ENCODE assay signal across 1 cellular context in the genomic region with DNA sequence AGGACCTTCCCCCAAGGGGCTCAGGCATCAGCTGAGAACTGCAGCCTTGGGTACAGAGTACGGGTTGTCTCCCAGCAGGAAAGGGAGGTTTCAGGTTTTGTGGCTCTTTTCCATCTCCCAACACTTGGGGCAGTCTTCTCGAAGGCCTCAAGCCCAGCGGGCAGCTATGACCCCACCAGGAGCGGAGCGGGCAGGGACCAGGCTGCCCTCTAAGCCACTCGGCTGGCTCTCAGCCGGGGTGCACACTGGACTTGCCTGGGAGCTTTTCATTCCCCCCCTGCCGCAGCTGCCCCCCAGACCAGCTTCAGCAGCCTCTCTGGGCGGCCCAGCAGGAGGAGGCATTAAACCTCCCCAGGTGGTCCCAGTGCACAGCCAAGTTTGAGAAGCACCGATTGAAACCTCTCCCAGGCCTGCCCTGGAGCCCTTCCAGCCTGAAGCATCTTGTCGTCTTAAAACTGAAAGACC.
TF ChIP-seq lines count a peak whose summit lies in the region.

No MANE protein-coding gene starts in this region.

TF ChIP-seq in K562, 482 proteins besides CTCF, POLR2A, EP300 and RAD21 (continued from another document):
- TF ChIP-seq, protein P1, sequence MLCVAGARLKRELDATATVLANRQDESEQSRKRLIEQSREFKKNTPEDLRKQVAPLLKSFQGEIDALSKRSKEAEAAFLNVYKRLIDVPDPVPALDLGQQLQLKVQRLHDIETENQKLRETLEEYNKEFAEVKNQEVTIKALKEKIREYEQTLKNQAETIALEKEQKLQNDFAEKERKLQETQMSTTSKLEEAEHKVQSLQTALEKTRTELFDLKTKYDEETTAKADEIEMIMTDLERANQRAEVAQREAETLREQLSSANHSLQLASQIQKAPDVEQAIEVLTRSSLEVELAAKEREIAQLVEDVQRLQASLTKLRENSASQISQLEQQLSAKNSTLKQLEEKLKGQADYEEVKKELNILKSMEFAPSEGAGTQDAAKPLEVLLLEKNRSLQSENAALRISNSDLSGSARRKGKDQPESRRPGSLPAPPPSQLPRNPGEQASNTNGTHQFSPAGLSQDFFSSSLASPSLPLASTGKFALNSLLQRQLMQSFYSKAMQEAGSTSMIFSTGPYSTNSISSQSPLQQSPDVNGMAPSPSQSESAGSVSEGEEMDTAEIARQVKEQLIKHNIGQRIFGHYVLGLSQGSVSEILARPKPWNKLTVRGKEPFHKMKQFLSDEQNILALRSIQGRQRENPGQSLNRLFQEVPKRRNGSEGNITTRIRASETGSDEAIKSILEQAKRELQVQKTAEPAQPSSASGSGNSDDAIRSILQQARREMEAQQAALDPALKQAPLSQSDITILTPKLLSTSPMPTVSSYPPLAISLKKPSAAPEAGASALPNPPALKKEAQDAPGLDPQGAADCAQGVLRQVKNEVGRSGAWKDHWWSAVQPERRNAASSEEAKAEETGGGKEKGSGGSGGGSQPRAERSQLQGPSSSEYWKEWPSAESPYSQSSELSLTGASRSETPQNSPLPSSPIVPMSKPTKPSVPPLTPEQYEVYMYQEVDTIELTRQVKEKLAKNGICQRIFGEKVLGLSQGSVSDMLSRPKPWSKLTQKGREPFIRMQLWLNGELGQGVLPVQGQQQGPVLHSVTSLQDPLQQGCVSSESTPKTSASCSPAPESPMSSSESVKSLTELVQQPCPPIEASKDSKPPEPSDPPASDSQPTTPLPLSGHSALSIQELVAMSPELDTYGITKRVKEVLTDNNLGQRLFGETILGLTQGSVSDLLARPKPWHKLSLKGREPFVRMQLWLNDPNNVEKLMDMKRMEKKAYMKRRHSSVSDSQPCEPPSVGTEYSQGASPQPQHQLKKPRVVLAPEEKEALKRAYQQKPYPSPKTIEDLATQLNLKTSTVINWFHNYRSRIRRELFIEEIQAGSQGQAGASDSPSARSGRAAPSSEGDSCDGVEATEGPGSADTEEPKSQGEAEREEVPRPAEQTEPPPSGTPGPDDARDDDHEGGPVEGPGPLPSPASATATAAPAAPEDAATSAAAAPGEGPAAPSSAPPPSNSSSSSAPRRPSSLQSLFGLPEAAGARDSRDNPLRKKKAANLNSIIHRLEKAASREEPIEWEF (CRISPR knock-in tag; IDR thresholded peaks at IDR 0.05): no peak
- TF ChIP-seq, protein P2, sequence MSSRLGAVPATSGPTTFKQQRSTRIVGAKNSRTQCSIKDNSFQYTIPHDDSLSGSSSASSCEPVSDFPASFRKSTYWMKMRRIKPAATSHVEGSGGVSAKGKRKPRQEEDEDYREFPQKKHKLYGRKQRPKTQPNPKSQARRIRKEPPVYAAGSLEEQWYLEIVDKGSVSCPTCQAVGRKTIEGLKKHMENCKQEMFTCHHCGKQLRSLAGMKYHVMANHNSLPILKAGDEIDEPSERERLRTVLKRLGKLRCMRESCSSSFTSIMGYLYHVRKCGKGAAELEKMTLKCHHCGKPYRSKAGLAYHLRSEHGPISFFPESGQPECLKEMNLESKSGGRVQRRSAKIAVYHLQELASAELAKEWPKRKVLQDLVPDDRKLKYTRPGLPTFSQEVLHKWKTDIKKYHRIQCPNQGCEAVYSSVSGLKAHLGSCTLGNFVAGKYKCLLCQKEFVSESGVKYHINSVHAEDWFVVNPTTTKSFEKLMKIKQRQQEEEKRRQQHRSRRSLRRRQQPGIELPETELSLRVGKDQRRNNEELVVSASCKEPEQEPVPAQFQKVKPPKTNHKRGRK (tag; IDR thresholded peaks at IDR 0.05): no peak
- TF ChIP-seq, protein P3, sequence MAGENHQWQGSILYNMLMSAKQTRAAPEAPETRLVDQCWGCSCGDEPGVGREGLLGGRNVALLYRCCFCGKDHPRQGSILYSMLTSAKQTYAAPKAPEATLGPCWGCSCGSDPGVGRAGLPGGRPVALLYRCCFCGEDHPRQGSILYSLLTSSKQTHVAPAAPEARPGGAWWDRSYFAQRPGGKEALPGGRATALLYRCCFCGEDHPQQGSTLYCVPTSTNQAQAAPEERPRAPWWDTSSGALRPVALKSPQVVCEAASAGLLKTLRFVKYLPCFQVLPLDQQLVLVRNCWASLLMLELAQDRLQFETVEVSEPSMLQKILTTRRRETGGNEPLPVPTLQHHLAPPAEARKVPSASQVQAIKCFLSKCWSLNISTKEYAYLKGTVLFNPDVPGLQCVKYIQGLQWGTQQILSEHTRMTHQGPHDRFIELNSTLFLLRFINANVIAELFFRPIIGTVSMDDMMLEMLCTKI (IDR thresholded peaks at IDR 0.05; ENCODE audit: partially characterized antibody): no peak
- TF ChIP-seq ZC3H11A (IDR thresholded peaks at IDR 0.05; ENCODE audit: low read depth, low read length): no peak
- no peak for TF ChIP-seq ILF3 (IDR thresholded peaks at IDR 0.05; ENCODE audit: borderline replicate concordance)
